Comparison of ENCODE assay signal across 11 cellular contexts in the genomic region with DNA sequence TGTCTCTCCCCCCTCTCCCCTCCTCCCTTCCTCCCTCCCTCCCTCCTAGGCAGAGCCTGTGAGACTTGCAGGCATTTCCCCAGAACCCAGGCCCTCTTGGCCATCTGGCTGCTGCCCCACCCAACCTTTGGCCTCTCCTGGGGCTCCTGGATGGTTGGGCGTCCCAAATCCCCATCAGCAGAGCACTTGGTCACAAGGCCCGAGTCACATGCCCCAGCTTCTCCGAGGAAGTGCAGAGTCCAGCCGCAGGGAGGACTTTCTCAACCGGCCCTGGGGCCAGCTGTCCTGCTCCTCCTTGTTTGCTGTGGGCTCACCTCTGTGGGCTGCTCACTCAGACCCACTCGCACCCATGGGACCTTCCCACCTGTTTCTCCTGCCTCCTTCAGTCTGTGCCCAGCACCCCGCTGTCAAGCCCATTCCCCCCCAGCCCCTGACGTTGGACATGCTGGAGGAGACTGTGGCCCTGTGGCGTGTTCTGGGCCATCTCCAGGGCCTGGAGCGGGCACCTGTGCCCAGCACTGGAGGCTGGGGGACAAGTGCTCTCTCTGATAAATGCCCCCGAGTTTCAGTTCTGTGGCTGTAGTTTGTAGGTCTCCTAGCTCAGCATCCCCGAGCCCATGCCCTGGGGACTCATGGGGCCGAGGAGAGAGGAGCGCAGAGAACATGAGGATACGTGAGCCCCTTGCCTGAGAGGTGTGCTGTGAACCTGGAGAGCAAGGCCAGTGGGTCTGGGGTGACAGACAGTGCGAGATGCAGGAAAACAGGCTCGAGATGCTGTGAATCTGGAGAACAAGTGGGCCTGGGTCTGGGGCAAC. TPM values are rescaled to one million over a fixed set of nuclear protein-coding genes. Genes with fewer than 3 reads are reported as not detected.
A peak's percentile ranks its signal among the peaks of the same experiment; 100 is the strongest.
DNase-seq lines count a peak whose midpoint lies in the region; ATAC-seq, FAIRE-seq and TF ChIP-seq lines count a peak whose summit lies in the region.
"Had no signal": no experiment of that assay in that cellular context is flagged by ENCODE, and none has a peak within 500 bp of the region (broad histone marks: within the 10 kb centered on the region; RNA-seq: fewer than 3 reads in every experiment).

No MANE protein-coding gene starts in this region.

- H3K4me1 ChIP-seq in BLaER1 treated with 17β-estradiol and CSF1 and Interleukin-3, amounts not matched to agents 10 nM and 100 nM: peaks cover 98 to 99% (median 99%) of the 10 kb centered on the region in 10 experiments
- H3K4me1 ChIP-seq in pancreas: peaks cover 22 to 35% (median 30%) of the 10 kb centered on the region in 3 donors
- peaks cover 6% of the 10 kb centered on the region for H3K4me1 ChIP-seq in osteoblast (ENCODE audit: insufficient read depth, low read length)

- ATAC-seq in pancreas (peak; percentile 8 to 41 (median 31)), HG02678 (IDR thresholded peaks at IDR 0.05; ENCODE audit: unreplicated experiment) (no peak), esophagus mucosa (no peak)

- peak overlapping the region; percentile 66 to 86 (median 71) for H3K9ac ChIP-seq in BLaER1 treated with 17β-estradiol and CSF1 and Interleukin-3, amounts not matched to agents 10 nM and 100 nM

- intact Hi-C loops in pancreas (cut with DNase I): no loop called here

- peaks cover 28% of the 10 kb centered on the region for H3K79me2 ChIP-seq in osteoblast (ENCODE audit: insufficient read depth, low read length)

- H3K27me3 ChIP-seq in BLaER1 treated with 17β-estradiol and CSF1 and Interleukin-3, amounts not matched to agents 10 nM and 100 nM: peaks cover 0 to 15% (median 0%) of the 10 kb centered on the region in 11 experiments; a peak in 4 of 22 replicates
- H3K27me3 ChIP-seq in pancreas (no peaks in the 10 kb centered on the region), osteoblast (ENCODE audit: insufficient read depth, low read length) (no peaks in the 10 kb centered on the region)

- peaks cover 0 to 96% (median 13%) of the 10 kb centered on the region in 11 experiments; a peak in 12 of 22 replicates for H4K20me1 ChIP-seq in BLaER1 treated with 17β-estradiol and CSF1 and Interleukin-3, amounts not matched to agents 10 nM and 100 nM
- peaks cover 3% of the 10 kb centered on the region for H4K20me1 ChIP-seq in osteoblast (ENCODE audit: insufficient read depth, low read length)

- H3K4me3 ChIP-seq in BLaER1 treated with 17β-estradiol and CSF1 and Interleukin-3, amounts not matched to agents 10 nM and 100 nM: peak overlapping the region in 9 of 10 experiments; percentile 1 to 59 (median 33); a peak in 14 of 20 replicates
- H3K4me3 ChIP-seq in pancreas (peak overlapping the region in 2 of 4 donors; percentile 14 to 22), osteoblast (ENCODE audit: insufficient read depth, low read length) (no peak overlapping the region)

- WGBS in pancreas, 2 donors: 66% methylated on average over 17 of the region's 17 CpGs

- POLR2A ChIA-PET in RWPE1 (lab: Yijun Ruan, JAX; ENCODE audit: low non-redundant PET): no interaction called here

- no peak for FAIRE-seq in pancreas (lab: Jason Lieb, UNC)

- DNase-seq in RWPE1 (ENCODE audit: low spot score): no peak
- peak; percentile 30 for DNase-seq in fibroblast of peridontal ligament (ENCODE audit: extremely low read depth)
- DNase-seq in pancreas: peak in 5 of 6 donors; percentile 49 to 71 (median 66)
- no peak for DNase-seq in stimulated activated CD4-positive, alpha-beta T cell treated with anti-CD3 and anti-CD28 coated beads, Interleukin-1b, Interleukin-23, amount 100 ng/mL, for 48 hours
- no peak for DNase-seq in osteoblast (ENCODE audit: insufficient read length, low spot score, missing footprints)
- DNase-seq: amniotic stem cell, DMS79 had no signal

- H3K36me3 ChIP-seq in BLaER1 treated with 17β-estradiol and CSF1 and Interleukin-3, amounts not matched to agents 10 nM and 100 nM: peaks cover 0 to 6% (median 0%) of the 10 kb centered on the region in 11 experiments; a peak in 1 of 22 replicates
- no peaks in the 10 kb centered on the region for H3K36me3 ChIP-seq in pancreas
- H3K36me3 ChIP-seq in osteoblast (ENCODE audit: insufficient read depth, low read length): no peaks in the 10 kb centered on the region

- H2AFZ ChIP-seq in osteoblast (ENCODE audit: low read length): no peak overlapping the region

- H3K4me2 ChIP-seq in BLaER1 treated with 17β-estradiol and CSF1 and Interleukin-3, amounts not matched to agents 10 nM and 100 nM: peak overlapping the region; percentile 91 to 100 (median 98)
- no peak overlapping the region for H3K4me2 ChIP-seq in osteoblast (ENCODE audit: insufficient read depth, low read length)

- no peaks in the 10 kb centered on the region for H3K9me3 ChIP-seq in BLaER1 treated with 17β-estradiol and CSF1 and Interleukin-3, amounts not matched to agents 10 nM and 100 nM (replicated peaks in 1 of 11)
- H3K9me3 ChIP-seq in pancreas (no peaks in the 10 kb centered on the region), osteoblast (ENCODE audit: low read depth, low read length) (no peaks in the 10 kb centered on the region)

- peak overlapping the region; percentile 72 to 95 (median 78) for H3K27ac ChIP-seq in BLaER1 treated with 17β-estradiol and CSF1 and Interleukin-3, amounts not matched to agents 10 nM and 100 nM
- peak overlapping the region; percentile 17; the same call in 1 of the 2 replicates for H3K27ac ChIP-seq in RWPE1
- peak overlapping the region; percentile 86 to 90 (median 89) for H3K27ac ChIP-seq in pancreas
- no peak overlapping the region for H3K27ac ChIP-seq in osteoblast (ENCODE audit: low read depth, low read length)

- CTCF ChIA-PET in RWPE1 (lab: Yijun Ruan, JAX): no interaction called here

- TF ChIP-seq CTCF in RWPE1 (conservative IDR thresholded peaks at IDR 0.05; ENCODE audit: low read depth): no peak
- no peak for TF ChIP-seq CTCF in pancreas (IDR thresholded peaks at IDR 0.05)
- no peak for TF ChIP-seq CTCF in osteoblast (IDR thresholded peaks at IDR 0.05; ENCODE audit: extremely low read depth, low read depth, low read length)

RNA-seq across cellular contexts. Expression of gene ZNF750, which starts 42.3 kb away (rescaled TPM):
- not detected for total RNA-seq in pancreas
- polyA plus RNA-seq in pancreas: under 1 TPM; 0.02 to 0.08 TPM
- not detected in 2 replicates for total RNA-seq in osteoblast
- total RNA-seq in esophagus mucosa: 133 TPM
- total RNA-seq: HT1080 had no signal

Comparison
In these comparisons a context has a peak if more than half of its experiments do, and no peak if none do; other contexts are left out.
1. DNase-seq: peak in fibroblast of peridontal ligament (single experiment) and pancreas (5 of 6); none in RWPE1 (single experiment), stimulated activated CD4-positive, alpha-beta T cell treated with anti-CD3 and anti-CD28 coated beads, Interleukin-1b, Interleukin-23, amount 100 ng/mL, for 48 hours (single experiment) and osteoblast (single experiment).
2. ATAC-seq: peak in pancreas (4 of 4); none in HG02678 (single experiment) and esophagus mucosa (single experiment).
3. RNA of gene ZNF750, which starts 42.3 kb away (total RNA-seq): 133 TPM in esophagus mucosa (single experiment); not detected in pancreas and not detected in osteoblast; every median in the first group is over 100 times any median in the second.